ENCODE assay signal across 1 cellular context in genomic region chr7:116218051-116218645, GRCh38.
TF ChIP-seq lines count a peak whose summit lies in the region.

No MANE protein-coding gene starts in this region.

TF ChIP-seq in IMR-90, 13 proteins besides CTCF, POLR2A, EP300 and RAD21:
- TF ChIP-seq USF2 (IDR thresholded peaks at IDR 0.05; ENCODE audit: low read depth, low read length) (no peak), CHD1 (IDR thresholded peaks at IDR 0.05; ENCODE audit: low read depth, low read length) (no peak), MAFK (IDR thresholded peaks at IDR 0.05; ENCODE audit: low read depth, low read length) (peak; percentile 54), NFE2L2 (IDR thresholded peaks at IDR 0.05; ENCODE audit: low read depth, low read length) (no peak), FOS (IDR thresholded peaks at IDR 0.05; ENCODE audit: low read depth, low read length) (peak; percentile 46), SMC3 (IDR thresholded peaks at IDR 0.05; ENCODE audit: low read depth, low read length) (no peak), MXI1 (IDR thresholded peaks at IDR 0.05; ENCODE audit: borderline replicate concordance, low read depth, low read length) (no peak), ELK1 (IDR thresholded peaks at IDR 0.05; ENCODE audit: borderline replicate concordance, low read depth, low read length) (no peak), RCOR1 (IDR thresholded peaks at IDR 0.05; ENCODE audit: insufficient replicate concordance, low read length) (peak; percentile 75), RFX5 (IDR thresholded peaks at IDR 0.05; ENCODE audit: low read depth, low read length) (no peak), MAZ (IDR thresholded peaks at IDR 0.05; ENCODE audit: borderline replicate concordance, low read depth, low read length) (no peak), CEBPB (IDR thresholded peaks at IDR 0.05; ENCODE audit: low read depth, low read length) (peak; percentile 92), BHLHE40 (IDR thresholded peaks at IDR 0.05; ENCODE audit: low read depth, low read length) (peak; percentile 71)
